29 cellular contexts compared by ENCODE assay signal in the genomic region with DNA sequence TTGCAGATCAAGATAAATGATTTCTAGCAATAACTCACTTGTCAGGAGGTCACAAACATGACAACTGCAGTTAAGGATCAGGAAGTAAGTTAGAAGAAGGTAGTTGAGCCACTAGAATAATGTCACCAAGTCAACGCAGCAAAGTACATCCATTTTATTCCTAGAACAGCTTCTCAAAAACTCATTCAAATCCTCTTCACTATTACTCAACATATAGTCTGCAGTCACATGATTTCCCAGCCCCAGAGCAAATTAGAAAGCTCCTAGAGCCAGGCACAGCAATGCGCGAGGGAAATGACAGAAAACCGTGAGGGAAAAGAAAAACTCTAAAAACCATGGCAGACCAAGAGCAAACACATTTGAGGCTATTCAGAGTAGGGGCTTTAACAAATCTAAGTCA.
"Had no signal": no experiment of that assay in that cellular context is flagged by ENCODE, and none has a peak within 500 bp of the region (broad histone marks: within the 10 kb centered on the region; RNA-seq: fewer than 3 reads in every experiment).

No MANE protein-coding gene starts in this region.

- ATAC-seq: foreskin keratinocyte; gastroesophageal sphincter; heart left ventricle; left lobe of liver; naive thymus-derived CD4-positive, alpha-beta T cell; sciatic nerve; stimulated activated memory B cell treated with anti-CD40 and anti-IgM and Interleukin-4, amounts not matched to agents 10 μg/mL and 1 μg/mL and 100 μg/mL, for 72 hours; stimulated activated naive CD8-positive, alpha-beta T cell treated with anti-CD3 and anti-CD28 coated beads, Interleukin-15, Interleukin-2, amounts not matched to agents 100 U/mL and 50 U/mL, for 24 hours had no signal

- H3K4me1 Mint-ChIP-seq: endodermal cell; nephron; neural progenitor cell; stimulated activated memory B cell treated with anti-CD40 and anti-IgM and Interleukin-4, amounts not matched to agents 10 μg/mL and 1 μg/mL and 100 μg/mL, for 72 hours had no signal

- H2AFZ ChIP-seq: hepatocyte, neural progenitor cell, parathyroid adenoma had no signal

- H3K9me3 ChIP-seq: esophagus muscularis mucosa, gastroesophageal sphincter, heart left ventricle, prostate gland, right atrium auricular region, testis, tibial artery, uterus had no signal

- DNase-seq: effector CD8-positive, alpha-beta T cell; endodermal cell; foreskin keratinocyte; heart left ventricle; kidney; mammary epithelial cell; mesendoderm; midbrain; naive thymus-derived CD4-positive, alpha-beta T cell; stimulated activated CD4-positive, alpha-beta T cell treated with anti-CD3 and anti-CD28 coated beads, Interleukin-2, amount 100 ng/mL, for 24 hours; stimulated activated CD4-positive, alpha-beta T cell treated with anti-CD3 and anti-CD28 coated beads, Interleukin-4, amount 100 ng/mL, for 24 hours; stimulated activated naive CD8-positive, alpha-beta T cell treated with anti-CD3 and anti-CD28 coated beads, Interleukin-15, Interleukin-2, amounts not matched to agents 100 U/mL and 50 U/mL, for 24 hours; substantia nigra; testis; tibial artery; uterus had no signal

- H3K9me3 Mint-ChIP-seq: dendritic cell treated with granulocyte-macrophage colony-stimulating factor and Interleukin-4, amounts not matched to agents 40 ng/mL and 50 ng/mL, for 4 days; endodermal cell; nephron; neural progenitor cell; type B pancreatic cell had no signal

- H3K4me3 Mint-ChIP-seq: dendritic cell treated with granulocyte-macrophage colony-stimulating factor and Interleukin-4, amounts not matched to agents 40 ng/mL and 50 ng/mL, for 4 days; endodermal cell; nephron; neural progenitor cell; stimulated activated memory B cell treated with anti-CD40 and anti-IgM and Interleukin-4, amounts not matched to agents 10 μg/mL and 1 μg/mL and 100 μg/mL, for 72 hours; type B pancreatic cell had no signal

- H3K27me3 ChIP-seq: esophagus muscularis mucosa, foreskin keratinocyte, gastroesophageal sphincter, heart left ventricle, hepatocyte, neural progenitor cell, right atrium auricular region, testis, tibial artery, uterus had no signal

- H3K36me3 ChIP-seq: esophagus muscularis mucosa, gastroesophageal sphincter, heart left ventricle, neural progenitor cell, prostate gland, right atrium auricular region, tibial artery, uterus had no signal

- H3K4me3 ChIP-seq: esophagus muscularis mucosa, gastroesophageal sphincter, heart left ventricle, hepatocyte, neural progenitor cell, prostate gland, right atrium auricular region, testis, tibial artery, uterus had no signal

- H3K27me3 Mint-ChIP-seq: dendritic cell treated with granulocyte-macrophage colony-stimulating factor and Interleukin-4, amounts not matched to agents 40 ng/mL and 50 ng/mL, for 4 days; naive thymus-derived CD4-positive, alpha-beta T cell; type B pancreatic cell had no signal

- H3K36me3 Mint-ChIP-seq: neural progenitor cell; stimulated activated memory B cell treated with anti-CD40 and anti-IgM and Interleukin-4, amounts not matched to agents 10 μg/mL and 1 μg/mL and 100 μg/mL, for 72 hours; type B pancreatic cell had no signal

- H3K9ac ChIP-seq: neural progenitor cell, parathyroid adenoma had no signal

- H3K79me2 ChIP-seq: hepatocyte had no signal

- H3K27ac ChIP-seq: esophagus muscularis mucosa, foreskin keratinocyte, gastroesophageal sphincter, hepatocyte, neural progenitor cell, parathyroid adenoma, prostate gland, right atrium auricular region, testis, tibial artery, uterus had no signal

- H3K27ac Mint-ChIP-seq: dendritic cell treated with granulocyte-macrophage colony-stimulating factor and Interleukin-4, amounts not matched to agents 40 ng/mL and 50 ng/mL, for 4 days; endodermal cell; nephron; neural progenitor cell; stimulated activated memory B cell treated with anti-CD40 and anti-IgM and Interleukin-4, amounts not matched to agents 10 μg/mL and 1 μg/mL and 100 μg/mL, for 72 hours; type B pancreatic cell had no signal

- H3K4me2 ChIP-seq: hepatocyte, neural progenitor cell had no signal

- H3K4me1 ChIP-seq: esophagus muscularis mucosa, foreskin keratinocyte, gastroesophageal sphincter, neural progenitor cell, prostate gland, testis, tibial artery, uterus had no signal
